1 cellular context compared by ENCODE assay signal in the genomic region with DNA sequence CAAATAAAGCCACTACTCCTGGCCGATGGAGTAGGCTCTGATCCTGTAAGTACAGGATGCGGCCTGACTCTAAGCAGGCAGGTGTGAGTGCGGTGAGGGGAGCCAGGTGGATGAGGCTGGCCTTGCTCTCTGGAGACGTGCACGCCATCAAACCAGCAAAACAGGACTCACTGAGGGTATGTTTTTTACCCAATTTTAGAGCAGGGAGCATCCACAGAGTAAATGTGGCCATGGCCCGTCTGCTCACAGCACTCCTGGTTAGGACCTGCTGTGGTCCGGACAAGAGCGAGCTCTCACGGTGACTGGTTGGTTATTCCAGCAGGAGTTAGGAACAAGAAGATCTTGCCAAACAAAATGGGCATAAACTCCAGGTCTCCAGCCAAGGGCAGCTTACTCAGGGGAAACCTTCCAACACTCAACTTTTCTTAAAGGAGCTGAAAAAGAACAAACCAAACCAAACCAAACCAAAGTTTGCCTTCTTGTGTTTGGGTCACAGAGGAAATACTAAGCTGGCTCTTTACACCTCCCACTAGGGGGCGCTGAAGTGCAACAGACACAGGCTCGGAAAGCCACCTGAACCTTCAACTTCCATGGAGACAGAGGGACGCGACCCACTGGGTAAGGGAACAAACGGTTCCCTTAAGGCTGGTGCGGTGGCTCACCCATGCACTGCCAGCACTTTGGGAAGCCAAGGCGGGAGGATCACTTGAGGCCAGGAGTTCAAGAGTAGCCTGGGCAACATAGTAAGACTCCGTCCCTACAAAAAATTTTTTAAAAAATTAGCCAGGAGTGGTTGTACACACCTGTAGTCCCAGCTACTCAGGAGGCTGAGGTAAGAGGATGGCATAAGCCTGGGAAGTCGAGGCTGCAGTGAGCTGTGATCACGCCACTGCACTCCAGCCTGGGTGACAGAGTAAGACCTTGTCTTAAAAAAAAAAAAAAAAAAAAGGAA.
TF ChIP-seq lines count a peak whose summit lies in the region.

No MANE protein-coding gene starts in this region.

TF ChIP-seq in HepG2, 621 proteins besides CTCF, POLR2A, EP300 and RAD21 (continued from another document and continues in another):
- TF ChIP-seq, protein P1, sequence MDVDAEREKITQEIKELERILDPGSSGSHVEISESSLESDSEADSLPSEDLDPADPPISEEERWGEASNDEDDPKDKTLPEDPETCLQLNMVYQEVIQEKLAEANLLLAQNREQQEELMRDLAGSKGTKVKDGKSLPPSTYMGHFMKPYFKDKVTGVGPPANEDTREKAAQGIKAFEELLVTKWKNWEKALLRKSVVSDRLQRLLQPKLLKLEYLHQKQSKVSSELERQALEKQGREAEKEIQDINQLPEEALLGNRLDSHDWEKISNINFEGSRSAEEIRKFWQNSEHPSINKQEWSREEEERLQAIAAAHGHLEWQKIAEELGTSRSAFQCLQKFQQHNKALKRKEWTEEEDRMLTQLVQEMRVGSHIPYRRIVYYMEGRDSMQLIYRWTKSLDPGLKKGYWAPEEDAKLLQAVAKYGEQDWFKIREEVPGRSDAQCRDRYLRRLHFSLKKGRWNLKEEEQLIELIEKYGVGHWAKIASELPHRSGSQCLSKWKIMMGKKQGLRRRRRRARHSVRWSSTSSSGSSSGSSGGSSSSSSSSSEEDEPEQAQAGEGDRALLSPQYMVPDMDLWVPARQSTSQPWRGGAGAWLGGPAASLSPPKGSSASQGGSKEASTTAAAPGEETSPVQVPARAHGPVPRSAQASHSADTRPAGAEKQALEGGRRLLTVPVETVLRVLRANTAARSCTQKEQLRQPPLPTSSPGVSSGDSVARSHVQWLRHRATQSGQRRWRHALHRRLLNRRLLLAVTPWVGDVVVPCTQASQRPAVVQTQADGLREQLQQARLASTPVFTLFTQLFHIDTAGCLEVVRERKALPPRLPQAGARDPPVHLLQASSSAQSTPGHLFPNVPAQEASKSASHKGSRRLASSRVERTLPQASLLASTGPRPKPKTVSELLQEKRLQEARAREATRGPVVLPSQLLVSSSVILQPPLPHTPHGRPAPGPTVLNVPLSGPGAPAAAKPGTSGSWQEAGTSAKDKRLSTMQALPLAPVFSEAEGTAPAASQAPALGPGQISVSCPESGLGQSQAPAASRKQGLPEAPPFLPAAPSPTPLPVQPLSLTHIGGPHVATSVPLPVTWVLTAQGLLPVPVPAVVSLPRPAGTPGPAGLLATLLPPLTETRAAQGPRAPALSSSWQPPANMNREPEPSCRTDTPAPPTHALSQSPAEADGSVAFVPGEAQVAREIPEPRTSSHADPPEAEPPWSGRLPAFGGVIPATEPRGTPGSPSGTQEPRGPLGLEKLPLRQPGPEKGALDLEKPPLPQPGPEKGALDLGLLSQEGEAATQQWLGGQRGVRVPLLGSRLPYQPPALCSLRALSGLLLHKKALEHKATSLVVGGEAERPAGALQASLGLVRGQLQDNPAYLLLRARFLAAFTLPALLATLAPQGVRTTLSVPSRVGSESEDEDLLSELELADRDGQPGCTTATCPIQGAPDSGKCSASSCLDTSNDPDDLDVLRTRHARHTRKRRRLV (CRISPR knock-in tag; IDR thresholded peaks at IDR 0.05): no peak
- TF ChIP-seq SKI (IDR thresholded peaks at IDR 0.05; ENCODE audit: partially characterized antibody) (no peak), ZNF317 (CRISPR knock-in tag; IDR thresholded peaks at IDR 0.05) (no peak), ZNF335 (CRISPR knock-in tag; IDR thresholded peaks at IDR 0.05) (0 out of 2 replicates have a peak, but pooled peaks have one; percentile 28), GTF2F1 (IDR thresholded peaks at IDR 0.05; ENCODE audit: low read length) (no peak), ZBTB42 (CRISPR knock-in tag; IDR thresholded peaks at IDR 0.05) (no peak), SOX6 (IDR thresholded peaks at IDR 0.05) (no peak), SOX6 (CRISPR knock-in tag; IDR thresholded peaks at IDR 0.05) (peak; percentile 35; the same call in 1 of the 2 replicates), YY1 (IDR thresholded peaks at IDR 0.05; ENCODE audit: insufficient read depth, insufficient replicate concordance, low read depth, low read length) (no peak), IRF2 (CRISPR knock-in tag; IDR thresholded peaks at IDR 0.05) (peak; percentile 61; the same call in 1 of the 2 replicates), STAG1 (CRISPR knock-in tag; IDR thresholded peaks at IDR 0.05) (peak; percentile 96), ZNF251 (CRISPR knock-in tag; IDR thresholded peaks at IDR 0.05) (no peak), SYNCRIP (IDR thresholded peaks at IDR 0.05; ENCODE audit: insufficient read depth, low read depth, low read length) (no peak), ELF3 (CRISPR knock-in tag; IDR thresholded peaks at IDR 0.05) (0 out of 2 replicates have a peak, but pooled peaks have one; percentile 44), SMYD3 (CRISPR knock-in tag; IDR thresholded peaks at IDR 0.05) (no peak), ZNF558 (CRISPR knock-in tag; IDR thresholded peaks at IDR 0.05; ENCODE audit: borderline replicate concordance) (no peak), SALL1 (CRISPR knock-in tag; IDR thresholded peaks at IDR 0.05) (peak; percentile 72), MZF1 (CRISPR knock-in tag; IDR thresholded peaks at IDR 0.05; ENCODE audit: borderline replicate concordance) (no peak), ZNF841 (CRISPR knock-in tag; IDR thresholded peaks at IDR 0.05; ENCODE audit: borderline replicate concordance) (no peak), SETDB1 (CRISPR knock-in tag; IDR thresholded peaks at IDR 0.05; ENCODE audit: borderline replicate concordance) (no peak; the same call in 1 of the 2 replicates), ZNF451 (CRISPR knock-in tag; IDR thresholded peaks at IDR 0.05) (no peak), YEATS2 (CRISPR knock-in tag; IDR thresholded peaks at IDR 0.05; ENCODE audit: borderline replicate concordance) (no peak), FOXA3 (CRISPR knock-in tag; IDR thresholded peaks at IDR 0.05) (no peak), AGO1 (IDR thresholded peaks at IDR 0.05; ENCODE audit: low read depth, low read length, poor library complexity, severe bottlenecking) (no peak), RFX3 (CRISPR knock-in tag; IDR thresholded peaks at IDR 0.05) (peak; percentile 63; the same call in 1 of the 2 replicates), SMC3 (IDR thresholded peaks at IDR 0.05; ENCODE audit: low read length) (peak; percentile 94)
- TF ChIP-seq, protein P2, sequence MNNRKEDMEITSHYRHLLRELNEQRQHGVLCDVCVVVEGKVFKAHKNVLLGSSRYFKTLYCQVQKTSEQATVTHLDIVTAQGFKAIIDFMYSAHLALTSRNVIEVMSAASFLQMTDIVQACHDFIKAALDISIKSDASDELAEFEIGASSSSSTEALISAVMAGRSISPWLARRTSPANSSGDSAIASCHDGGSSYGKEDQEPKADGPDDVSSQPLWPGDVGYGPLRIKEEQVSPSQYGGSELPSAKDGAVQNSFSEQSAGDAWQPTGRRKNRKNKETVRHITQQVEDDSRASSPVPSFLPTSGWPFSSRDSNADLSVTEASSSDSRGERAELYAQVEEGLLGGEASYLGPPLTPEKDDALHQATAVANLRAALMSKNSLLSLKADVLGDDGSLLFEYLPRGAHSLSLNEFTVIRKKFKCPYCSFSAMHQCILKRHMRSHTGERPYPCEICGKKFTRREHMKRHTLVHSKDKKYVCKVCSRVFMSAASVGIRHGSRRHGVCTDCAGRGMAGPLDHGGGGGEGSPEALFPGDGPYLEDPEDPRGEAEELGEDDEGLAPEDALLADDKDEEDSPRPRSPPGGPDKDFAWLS (CRISPR knock-in tag; IDR thresholded peaks at IDR 0.05; ENCODE audit: borderline replicate concordance): no peak
- TF ChIP-seq, protein P3, sequence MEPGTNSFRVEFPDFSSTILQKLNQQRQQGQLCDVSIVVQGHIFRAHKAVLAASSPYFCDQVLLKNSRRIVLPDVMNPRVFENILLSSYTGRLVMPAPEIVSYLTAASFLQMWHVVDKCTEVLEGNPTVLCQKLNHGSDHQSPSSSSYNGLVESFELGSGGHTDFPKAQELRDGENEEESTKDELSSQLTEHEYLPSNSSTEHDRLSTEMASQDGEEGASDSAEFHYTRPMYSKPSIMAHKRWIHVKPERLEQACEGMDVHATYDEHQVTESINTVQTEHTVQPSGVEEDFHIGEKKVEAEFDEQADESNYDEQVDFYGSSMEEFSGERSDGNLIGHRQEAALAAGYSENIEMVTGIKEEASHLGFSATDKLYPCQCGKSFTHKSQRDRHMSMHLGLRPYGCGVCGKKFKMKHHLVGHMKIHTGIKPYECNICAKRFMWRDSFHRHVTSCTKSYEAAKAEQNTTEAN (CRISPR knock-in tag; conservative IDR thresholded peaks at IDR 0.05): no peak
- TF ChIP-seq, protein P4, sequence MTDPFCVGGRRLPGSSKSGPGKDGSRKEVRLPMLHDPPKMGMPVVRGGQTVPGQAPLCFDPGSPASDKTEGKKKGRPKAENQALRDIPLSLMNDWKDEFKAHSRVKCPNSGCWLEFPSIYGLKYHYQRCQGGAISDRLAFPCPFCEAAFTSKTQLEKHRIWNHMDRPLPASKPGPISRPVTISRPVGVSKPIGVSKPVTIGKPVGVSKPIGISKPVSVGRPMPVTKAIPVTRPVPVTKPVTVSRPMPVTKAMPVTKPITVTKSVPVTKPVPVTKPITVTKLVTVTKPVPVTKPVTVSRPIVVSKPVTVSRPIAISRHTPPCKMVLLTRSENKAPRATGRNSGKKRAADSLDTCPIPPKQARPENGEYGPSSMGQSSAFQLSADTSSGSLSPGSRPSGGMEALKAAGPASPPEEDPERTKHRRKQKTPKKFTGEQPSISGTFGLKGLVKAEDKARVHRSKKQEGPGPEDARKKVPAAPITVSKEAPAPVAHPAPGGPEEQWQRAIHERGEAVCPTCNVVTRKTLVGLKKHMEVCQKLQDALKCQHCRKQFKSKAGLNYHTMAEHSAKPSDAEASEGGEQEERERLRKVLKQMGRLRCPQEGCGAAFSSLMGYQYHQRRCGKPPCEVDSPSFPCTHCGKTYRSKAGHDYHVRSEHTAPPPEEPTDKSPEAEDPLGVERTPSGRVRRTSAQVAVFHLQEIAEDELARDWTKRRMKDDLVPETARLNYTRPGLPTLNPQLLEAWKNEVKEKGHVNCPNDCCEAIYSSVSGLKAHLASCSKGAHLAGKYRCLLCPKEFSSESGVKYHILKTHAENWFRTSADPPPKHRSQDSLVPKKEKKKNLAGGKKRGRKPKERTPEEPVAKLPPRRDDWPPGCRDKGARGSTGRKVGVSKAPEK (CRISPR knock-in tag; IDR thresholded peaks at IDR 0.05; ENCODE audit: borderline replicate concordance): no peak
- TF ChIP-seq, protein P5, sequence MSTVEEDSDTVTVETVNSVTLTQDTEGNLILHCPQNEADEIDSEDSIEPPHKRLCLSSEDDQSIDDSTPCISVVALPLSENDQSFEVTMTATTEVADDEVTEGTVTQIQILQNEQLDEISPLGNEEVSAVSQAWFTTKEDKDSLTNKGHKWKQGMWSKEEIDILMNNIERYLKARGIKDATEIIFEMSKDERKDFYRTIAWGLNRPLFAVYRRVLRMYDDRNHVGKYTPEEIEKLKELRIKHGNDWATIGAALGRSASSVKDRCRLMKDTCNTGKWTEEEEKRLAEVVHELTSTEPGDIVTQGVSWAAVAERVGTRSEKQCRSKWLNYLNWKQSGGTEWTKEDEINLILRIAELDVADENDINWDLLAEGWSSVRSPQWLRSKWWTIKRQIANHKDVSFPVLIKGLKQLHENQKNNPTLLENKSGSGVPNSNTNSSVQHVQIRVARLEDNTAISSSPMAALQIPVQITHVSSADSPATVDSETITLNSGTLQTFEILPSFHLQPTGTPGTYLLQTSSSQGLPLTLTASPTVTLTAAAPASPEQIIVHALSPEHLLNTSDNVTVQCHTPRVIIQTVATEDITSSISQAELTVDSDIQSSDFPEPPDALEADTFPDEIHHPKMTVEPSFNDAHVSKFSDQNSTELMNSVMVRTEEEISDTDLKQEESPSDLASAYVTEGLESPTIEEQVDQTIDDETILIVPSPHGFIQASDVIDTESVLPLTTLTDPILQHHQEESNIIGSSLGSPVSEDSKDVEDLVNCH (CRISPR knock-in tag; IDR thresholded peaks at IDR 0.05): no peak
- TF ChIP-seq, protein P6, sequence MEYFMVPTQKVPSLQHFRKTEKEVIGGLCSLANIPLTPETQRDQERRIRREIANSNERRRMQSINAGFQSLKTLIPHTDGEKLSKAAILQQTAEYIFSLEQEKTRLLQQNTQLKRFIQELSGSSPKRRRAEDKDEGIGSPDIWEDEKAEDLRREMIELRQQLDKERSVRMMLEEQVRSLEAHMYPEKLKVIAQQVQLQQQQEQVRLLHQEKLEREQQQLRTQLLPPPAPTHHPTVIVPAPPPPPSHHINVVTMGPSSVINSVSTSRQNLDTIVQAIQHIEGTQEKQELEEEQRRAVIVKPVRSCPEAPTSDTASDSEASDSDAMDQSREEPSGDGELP (IDR thresholded peaks at IDR 0.05; ENCODE audit: borderline replicate concordance, low read depth): no peak
- TF ChIP-seq, protein P7, sequence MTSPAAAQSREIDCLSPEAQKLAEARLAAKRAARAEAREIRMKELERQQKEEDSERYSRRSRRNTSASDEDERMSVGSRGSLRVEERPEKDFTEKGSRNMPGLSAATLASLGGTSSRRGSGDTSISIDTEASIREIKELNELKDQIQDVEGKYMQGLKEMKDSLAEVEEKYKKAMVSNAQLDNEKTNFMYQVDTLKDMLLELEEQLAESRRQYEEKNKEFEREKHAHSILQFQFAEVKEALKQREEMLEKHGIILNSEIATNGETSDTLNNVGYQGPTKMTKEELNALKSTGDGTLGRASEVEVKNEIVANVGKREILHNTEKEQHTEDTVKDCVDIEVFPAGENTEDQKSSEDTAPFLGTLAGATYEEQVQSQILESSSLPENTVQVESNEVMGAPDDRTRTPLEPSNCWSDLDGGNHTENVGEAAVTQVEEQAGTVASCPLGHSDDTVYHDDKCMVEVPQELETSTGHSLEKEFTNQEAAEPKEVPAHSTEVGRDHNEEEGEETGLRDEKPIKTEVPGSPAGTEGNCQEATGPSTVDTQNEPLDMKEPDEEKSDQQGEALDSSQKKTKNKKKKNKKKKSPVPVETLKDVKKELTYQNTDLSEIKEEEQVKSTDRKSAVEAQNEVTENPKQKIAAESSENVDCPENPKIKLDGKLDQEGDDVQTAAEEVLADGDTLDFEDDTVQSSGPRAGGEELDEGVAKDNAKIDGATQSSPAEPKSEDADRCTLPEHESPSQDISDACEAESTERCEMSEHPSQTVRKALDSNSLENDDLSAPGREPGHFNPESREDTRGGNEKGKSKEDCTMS (CRISPR knock-in tag; conservative IDR thresholded peaks at IDR 0.05): no peak
- TF ChIP-seq, protein P8, sequence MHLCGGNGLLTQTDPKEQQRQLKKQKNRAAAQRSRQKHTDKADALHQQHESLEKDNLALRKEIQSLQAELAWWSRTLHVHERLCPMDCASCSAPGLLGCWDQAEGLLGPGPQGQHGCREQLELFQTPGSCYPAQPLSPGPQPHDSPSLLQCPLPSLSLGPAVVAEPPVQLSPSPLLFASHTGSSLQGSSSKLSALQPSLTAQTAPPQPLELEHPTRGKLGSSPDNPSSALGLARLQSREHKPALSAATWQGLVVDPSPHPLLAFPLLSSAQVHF (CRISPR knock-in tag; IDR thresholded peaks at IDR 0.05): no peak
- TF ChIP-seq, protein P9, sequence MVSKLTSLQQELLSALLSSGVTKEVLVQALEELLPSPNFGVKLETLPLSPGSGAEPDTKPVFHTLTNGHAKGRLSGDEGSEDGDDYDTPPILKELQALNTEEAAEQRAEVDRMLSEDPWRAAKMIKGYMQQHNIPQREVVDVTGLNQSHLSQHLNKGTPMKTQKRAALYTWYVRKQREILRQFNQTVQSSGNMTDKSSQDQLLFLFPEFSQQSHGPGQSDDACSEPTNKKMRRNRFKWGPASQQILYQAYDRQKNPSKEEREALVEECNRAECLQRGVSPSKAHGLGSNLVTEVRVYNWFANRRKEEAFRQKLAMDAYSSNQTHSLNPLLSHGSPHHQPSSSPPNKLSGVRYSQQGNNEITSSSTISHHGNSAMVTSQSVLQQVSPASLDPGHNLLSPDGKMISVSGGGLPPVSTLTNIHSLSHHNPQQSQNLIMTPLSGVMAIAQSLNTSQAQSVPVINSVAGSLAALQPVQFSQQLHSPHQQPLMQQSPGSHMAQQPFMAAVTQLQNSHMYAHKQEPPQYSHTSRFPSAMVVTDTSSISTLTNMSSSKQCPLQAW (CRISPR knock-in tag; IDR thresholded peaks at IDR 0.05): peak; percentile 44; the same call in 1 of the 2 replicates
- TF ChIP-seq, protein P10, sequence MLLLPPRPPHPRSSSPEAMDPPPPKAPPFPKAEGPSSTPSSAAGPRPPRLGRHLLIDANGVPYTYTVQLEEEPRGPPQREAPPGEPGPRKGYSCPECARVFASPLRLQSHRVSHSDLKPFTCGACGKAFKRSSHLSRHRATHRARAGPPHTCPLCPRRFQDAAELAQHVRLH (CRISPR knock-in tag; IDR thresholded peaks at IDR 0.05; ENCODE audit: borderline replicate concordance, low read depth): no peak
